Comparison of ENCODE assay signal across 8 cellular contexts in the genomic region with DNA sequence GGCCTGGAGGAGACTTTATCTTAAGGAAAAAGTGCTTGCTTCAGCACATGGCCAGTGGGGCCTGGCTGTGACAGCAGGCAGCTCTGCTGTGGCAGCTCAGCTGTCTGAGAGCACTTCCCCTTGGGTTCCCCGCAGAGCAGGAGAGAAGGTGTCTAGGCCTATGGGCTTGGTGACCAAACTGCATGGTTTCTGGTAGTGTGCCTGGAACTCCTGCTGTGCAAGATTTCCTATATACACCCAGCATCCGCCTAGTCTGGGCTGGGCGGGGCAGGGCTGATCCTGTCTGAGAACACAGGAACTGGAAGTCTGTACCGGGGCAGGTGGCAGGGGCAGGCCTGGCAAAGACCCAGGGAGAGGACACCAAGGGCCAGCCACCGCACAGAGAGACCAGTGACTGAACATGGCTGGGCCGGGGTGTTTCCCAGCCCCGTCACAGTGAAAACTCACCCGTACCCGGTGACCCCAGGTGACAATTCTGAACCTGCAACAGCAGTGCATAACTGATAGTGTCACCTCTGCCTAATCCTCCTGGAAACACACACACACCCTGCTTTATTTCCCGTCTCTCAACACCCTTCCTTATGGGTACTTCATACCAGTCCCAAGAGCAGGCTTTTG. TPM values are rescaled to one million over a fixed set of nuclear protein-coding genes. Genes with fewer than 3 reads are reported as not detected.
A peak's percentile ranks its signal among the peaks of the same experiment; 100 is the strongest.
DNase-seq lines count a peak whose midpoint lies in the region; ATAC-seq lines count a peak whose summit lies in the region.

No MANE protein-coding gene starts in this region.

- H3K27ac ChIP-seq in esophagus (ENCODE audit: low read depth in 2 of 2, low read length in 1 of 2): peak overlapping the region; percentile 91 to 94

- no peak overlapping the region for H3K27ac Mint-ChIP-seq in activated T-helper 17 cell treated with anti-CD3 and anti-CD28 coated beads, Interleukin-2, amount 50 U/mL, for 72 hours

- ATAC-seq in GM19372 (IDR thresholded peaks at IDR 0.05; ENCODE audit: low read depth, unreplicated experiment): peak; percentile 48
- peak; percentile 36 for ATAC-seq in HG03442 (IDR thresholded peaks at IDR 0.05; ENCODE audit: unreplicated experiment)
- ATAC-seq in HG02571 (IDR thresholded peaks at IDR 0.05; ENCODE audit: unreplicated experiment): no peak
- ATAC-seq in activated T-helper 17 cell treated with anti-CD3 and anti-CD28 coated beads, Interleukin-2, amount 50 U/mL, for 72 hours (replicated peaks): no peak

- peak overlapping the region in 1 of 2 donors; percentile 2 for H3K4me3 ChIP-seq in esophagus (ENCODE audit: low read depth in 1 of 2, low read length in 2 of 2)

- H3K4me1 ChIP-seq in esophagus (ENCODE audit: control insufficient read depth in 2 of 2, insufficient read depth in 2 of 2, low read length in 1 of 2): peaks cover 4 to 37% of the 10 kb centered on the region in 2 donors

- intact Hi-C loops in posterior vena cava (cut with DNase I): loop anchor here in 1 of 2 donors (5.0 kb wide), 1 partner anchor 38 kb away; no protein-coding TSS in a partner anchor

- H3K4me1 Mint-ChIP-seq in activated T-helper 17 cell treated with anti-CD3 and anti-CD28 coated beads, Interleukin-2, amount 50 U/mL, for 72 hours: peaks cover 10% of the 10 kb centered on the region

- DNase-seq in DMS53 (lab: John Stamatoyannopoulos, UW): peak; percentile 95
- DNase-seq in SIG-M5 (lab: John Stamatoyannopoulos, UW): peak; percentile 46
- peak; percentile 86 for DNase-seq in posterior vena cava (ENCODE audit: low spot score)

- no peaks in the 10 kb centered on the region for H3K27me3 ChIP-seq in esophagus (ENCODE audit: control insufficient read depth in 1 of 2, insufficient read depth in 2 of 2, low read length in 2 of 2)

- no peaks in the 10 kb centered on the region for H3K27me3 Mint-ChIP-seq in activated T-helper 17 cell treated with anti-CD3 and anti-CD28 coated beads, Interleukin-2, amount 50 U/mL, for 72 hours

- no peaks in the 10 kb centered on the region for H3K36me3 Mint-ChIP-seq in activated T-helper 17 cell treated with anti-CD3 and anti-CD28 coated beads, Interleukin-2, amount 50 U/mL, for 72 hours (ENCODE audit: low read depth)

- no peaks in the 10 kb centered on the region for H3K9me3 Mint-ChIP-seq in activated T-helper 17 cell treated with anti-CD3 and anti-CD28 coated beads, Interleukin-2, amount 50 U/mL, for 72 hours

- 28 to 36% methylated on average over 10 of the region's 10 CpGs for WGBS in esophagus, 2 donors

- no peak overlapping the region for H3K4me3 Mint-ChIP-seq in activated T-helper 17 cell treated with anti-CD3 and anti-CD28 coated beads, Interleukin-2, amount 50 U/mL, for 72 hours

- no peaks in the 10 kb centered on the region for H3K9me3 ChIP-seq in esophagus (ENCODE audit: control insufficient read depth in 2 of 2, insufficient read depth in 1 of 2, low read depth in 1 of 2, low read length in 1 of 2)

- no peaks in the 10 kb centered on the region for H3K36me3 ChIP-seq in esophagus (ENCODE audit: control insufficient read depth in 2 of 2, insufficient read depth in 2 of 2, low read length in 1 of 2)

RNA-seq across cellular contexts. Expression of a gene that starts 39.3 kb away (rescaled TPM):
- 10 to 100 TPM in 1 of 2 donors, 1 to 10 TPM in 1; 9.2 to 11.1 TPM for polyA plus RNA-seq in esophagus
- total RNA-seq in posterior vena cava: 10 to 100 TPM; 84.7 to 90.4 TPM
- 10 to 100 TPM; 16.0 to 19.5 TPM for total RNA-seq in activated T-helper 17 cell treated with anti-CD3 and anti-CD28 coated beads, Interleukin-2, amount 50 U/mL, for 72 hours

RNA-seq across cellular contexts. Expression of a gene that starts 41.4 kb away (rescaled TPM):
- 1 to 10 TPM; 3.4 to 9.4 TPM for polyA plus RNA-seq in esophagus
- total RNA-seq in posterior vena cava: 1 to 10 TPM; 1.0 to 3.2 TPM
- 1 to 10 TPM; 1.4 to 2.0 TPM for total RNA-seq in activated T-helper 17 cell treated with anti-CD3 and anti-CD28 coated beads, Interleukin-2, amount 50 U/mL, for 72 hours

Comparison
In these comparisons a context has a peak if more than half of its experiments do, and no peak if none do; other contexts are left out.
1. ATAC-seq: peak in GM19372 (single experiment) and HG03442 (single experiment); none in HG02571 (single experiment) and activated T-helper 17 cell treated with anti-CD3 and anti-CD28 coated beads, Interleukin-2, amount 50 U/mL, for 72 hours (single experiment).
2. RNA of a gene that starts 39.3 kb away (total RNA-seq): 84.7 to 90.4 TPM in posterior vena cava; 16.0 to 19.5 TPM in activated T-helper 17 cell treated with anti-CD3 and anti-CD28 coated beads, Interleukin-2, amount 50 U/mL, for 72 hours; every median in the first group is over 4 times any median in the second.
3. Peak in every context shown above with its lines, with median percentiles within 50 percentile points of each other: DNase-seq.